ENCODE assay signal across 8 cellular contexts in genomic region chr10:128047991-128048826, GRCh38.
DNase-seq lines count a peak whose midpoint lies in the region; ATAC-seq and TF ChIP-seq lines count a peak whose summit lies in the region.

No MANE protein-coding gene starts in this region.

- peaks cover 0 to 55% (median 20%) of the 10 kb centered on the region in 5 donors for H3K4me1 ChIP-seq in subcutaneous abdominal adipose tissue (ENCODE audit: control insufficient read depth in 5 of 5, insufficient read depth in 5 of 5, low read length in 5 of 5)

- no peak for TF ChIP-seq CTCF in omental fat pad (IDR thresholded peaks at IDR 0.05)

- H3K27me3 ChIP-seq in subcutaneous abdominal adipose tissue (ENCODE audit: control insufficient read depth in 5 of 5, insufficient read depth in 4 of 5, low read length in 5 of 5), result no peaks in the 10 kb centered on the region

- peak overlapping the region; percentile 59 for H3K27ac ChIP-seq in subcutaneous abdominal adipose tissue (ENCODE audit: low read depth, low read length)

- H3K4me1 Mint-ChIP-seq in IgD-negative memory B cell (peaks cover 24 to 32% (median 26%) of the 10 kb centered on the region in 3 donors), immature natural killer cell (peaks cover 88% of the 10 kb centered on the region in 2 donors)
- H3K4me1 Mint-ChIP-seq in activated naive CD8-positive, alpha-beta T cell (ENCODE audit: low read depth), result peaks cover 56% of the 10 kb centered on the region

- H3K36me3 Mint-ChIP-seq in IgD-negative memory B cell, result no peaks in the 10 kb centered on the region
- peaks cover 13% of the 10 kb centered on the region for H3K36me3 Mint-ChIP-seq in activated naive CD8-positive, alpha-beta T cell
- peaks cover 18 to 42% (median 18%) of the 10 kb centered on the region in 3 donors for H3K36me3 Mint-ChIP-seq in immature natural killer cell

- DNase-seq in Ammon's horn (ENCODE audit: low spot score), result peak; percentile 36
- DNase-seq in immature natural killer cell, result peak; percentile 79 to 82 (median 81)
- no peak for DNase-seq in omental fat pad (ENCODE audit: low spot score)
- DNase-seq in HK-2 (ENCODE audit: unreplicated experiment), result no peak

- H3K4me3 Mint-ChIP-seq in IgD-negative memory B cell (peak overlapping the region; percentile 76 to 97 (median 88)), immature natural killer cell (peak overlapping the region; percentile 88 to 94 (median 92))
- H3K4me3 Mint-ChIP-seq in activated naive CD8-positive, alpha-beta T cell, result peak overlapping the region; percentile 96

- no peaks in the 10 kb centered on the region for H3K9me3 ChIP-seq in subcutaneous abdominal adipose tissue (ENCODE audit: control insufficient read depth in 5 of 5, low read length in 5 of 5)

- ATAC-seq in GM19372 (IDR thresholded peaks at IDR 0.05; ENCODE audit: low read depth, unreplicated experiment) (peak; percentile 27), omental fat pad (ENCODE audit: low FRiP score) (no peak)

- H3K9ac ChIP-seq in subcutaneous abdominal adipose tissue (ENCODE audit: low read length in 5 of 5), result peak overlapping the region in 4 of 5 donors; percentile 34 to 62 (median 45)

- H3K27me3 Mint-ChIP-seq in IgD-negative memory B cell (no peaks in the 10 kb centered on the region), immature natural killer cell (ENCODE audit: low read depth in 3 of 3) (peaks cover 11 to 43% (median 37%) of the 10 kb centered on the region in 3 donors)
- H3K27me3 Mint-ChIP-seq in activated naive CD8-positive, alpha-beta T cell, result no peaks in the 10 kb centered on the region

- H3K9me3 Mint-ChIP-seq in IgD-negative memory B cell, result no peaks in the 10 kb centered on the region
- no peaks in the 10 kb centered on the region for H3K9me3 Mint-ChIP-seq in activated naive CD8-positive, alpha-beta T cell (ENCODE audit: low read depth)
- no peaks in the 10 kb centered on the region for H3K9me3 Mint-ChIP-seq in immature natural killer cell

- H3K27ac Mint-ChIP-seq in IgD-negative memory B cell (peak overlapping the region; percentile 62 to 97 (median 76)), immature natural killer cell (peak overlapping the region; percentile 98 to 99 (median 99))
- H3K27ac Mint-ChIP-seq in activated naive CD8-positive, alpha-beta T cell, result peak overlapping the region; percentile 96

- H3K36me3 ChIP-seq in subcutaneous abdominal adipose tissue (ENCODE audit: control insufficient read depth in 5 of 5, insufficient read depth in 5 of 5, low read length in 5 of 5), result peaks cover 0 to 18% (median 8%) of the 10 kb centered on the region in 5 donors

- peak overlapping the region; percentile 55 to 71 (median 61) for H3K4me3 ChIP-seq in subcutaneous abdominal adipose tissue (ENCODE audit: low read depth in 1 of 5, low read length in 5 of 5)

Comparison
In these comparisons a context has a peak if more than half of its experiments do, and no peak if none do; other contexts are left out.
1. DNase-seq: peak in Ammon's horn (single experiment) and immature natural killer cell (3 of 3); none in omental fat pad (single experiment) and HK-2 (single experiment).
2. Peak in every context shown above with its lines, with median percentiles within 50 percentile points of each other: H3K27ac Mint-ChIP-seq and H3K4me3 Mint-ChIP-seq.